In genomic region chr9:32411753-32412152, GRCh38 we compare ENCODE assay signal across 26 cellular contexts.
"Had no signal": no experiment of that assay in that cellular context is flagged by ENCODE, and none has a peak within 500 bp of the region (broad histone marks: within the 10 kb centered on the region; RNA-seq: fewer than 3 reads in every experiment).

No MANE protein-coding gene starts in this region.

- DNase-seq: naive thymus-derived CD4-positive, alpha-beta T cell; natural killer cell; occipital lobe; ovary; posterior cingulate gyrus; psoas muscle; right cardiac atrium; spleen; stimulated activated CD4-positive, alpha-beta T cell treated with anti-CD3 and anti-CD28 coated beads, Interleukin-12 subunit alpha, Interleukin-12 subunit beta, amount 100 ng/mL, for 4 hours; stimulated activated CD4-positive, alpha-beta T cell treated with anti-CD3 and anti-CD28 coated beads, Interleukin-1b, Interleukin-23, amount 100 ng/mL, for 48 hours; stimulated activated CD4-positive, alpha-beta T cell treated with anti-CD3 and anti-CD28 coated beads, Interleukin-4, amount 100 ng/mL, for 1 hour; stimulated activated CD4-positive, alpha-beta T cell treated with anti-CD3 and anti-CD28 coated beads, Interleukin-4, amount 100 ng/mL, for 4 hours; stimulated activated CD8-positive, alpha-beta memory T cell treated with anti-CD3 and anti-CD28 coated beads, Interleukin-4, amount 100 ng/mL, for 48 hours; stimulated activated naive CD4-positive, alpha-beta T cell; stimulated activated naive CD8-positive, alpha-beta T cell treated with anti-CD3 and anti-CD28 coated beads, Interleukin-15, amount 100 ng/mL, for 72 hours; stimulated activated naive CD8-positive, alpha-beta T cell treated with anti-CD3 and anti-CD28 coated beads, Interleukin-15, Interleukin-2, amounts not matched to agents 100 U/mL and 50 U/mL, for 24 hours; tibial artery; transverse colon; upper lobe of right lung; uterus had no signal

- H3K36me3 ChIP-seq: neural progenitor cell, ovary, uterus had no signal

- H3K4me1 ChIP-seq: neural progenitor cell, parathyroid adenoma, psoas muscle, spleen, tibial artery, transverse colon, upper lobe of right lung, uterus had no signal

- ATAC-seq: naive thymus-derived CD4-positive, alpha-beta T cell; natural killer cell; psoas muscle; right cardiac atrium; sciatic nerve; stimulated activated memory B cell treated with anti-CD40 and anti-IgM and Interleukin-4, amounts not matched to agents 10 μg/mL and 1 μg/mL and 100 μg/mL, for 72 hours; stimulated activated naive CD8-positive, alpha-beta T cell treated with anti-CD3 and anti-CD28 coated beads, Interleukin-15, amount 100 ng/mL, for 72 hours; stimulated activated naive CD8-positive, alpha-beta T cell treated with anti-CD3 and anti-CD28 coated beads, Interleukin-15, Interleukin-2, amounts not matched to agents 100 U/mL and 50 U/mL, for 24 hours; upper lobe of right lung had no signal

- H3K27ac ChIP-seq: neural progenitor cell, ovary, parathyroid adenoma, psoas muscle, skin epidermis, spleen, tibial artery, transverse colon, upper lobe of right lung, uterus had no signal

- H3K4me3 ChIP-seq: neural progenitor cell, ovary, psoas muscle, skin epidermis, smooth muscle cell, spleen, tibial artery, transverse colon, upper lobe of right lung, uterus had no signal

- H3K9me3 ChIP-seq: ovary, psoas muscle, spleen, tibial artery, transverse colon, upper lobe of right lung, uterus had no signal

- H3K27me3 ChIP-seq: neural progenitor cell, ovary, spleen, tibial artery, transverse colon, upper lobe of right lung, uterus had no signal
